23 cellular contexts compared by ENCODE assay signal in genomic region chr4:82559735-82560120, GRCh38.
"Had no signal": no experiment of that assay in that cellular context is flagged by ENCODE, and none has a peak within 500 bp of the region (broad histone marks: within the 10 kb centered on the region; RNA-seq: fewer than 3 reads in every experiment).

No MANE protein-coding gene starts in this region.

- H3K9me3 Mint-ChIP-seq: activated CD4-positive, alpha-beta memory T cell treated with anti-CD3 and anti-CD28 coated beads for 36 hours; activated T-cell treated with anti-CD3 and anti-CD28 coated beads, Interleukin-2, amount 50 U/mL, for 4 hours; activated T-helper 17 cell treated with anti-CD3 and anti-CD28 coated beads, Interleukin-2, amount 50 U/mL, for 72 hours; central memory CD8-positive, alpha-beta T cell; dendritic cell treated with granulocyte-macrophage colony-stimulating factor and Interleukin-4, amounts not matched to agents 40 ng/mL and 50 ng/mL, for 4 days; T-helper 1 cell treated with Interleukin-12 subunit alpha and Interleukin-12 subunit beta and Interleukin-4 antibody, amounts not matched to agents 30 μg/mL and 1 μg/mL, for 36 hours had no signal

- H3K4me3 Mint-ChIP-seq: activated CD4-positive, alpha-beta memory T cell treated with anti-CD3 and anti-CD28 coated beads for 36 hours; activated T-cell treated with anti-CD3 and anti-CD28 coated beads, Interleukin-2, amount 50 U/mL, for 4 hours; activated T-helper 17 cell treated with anti-CD3 and anti-CD28 coated beads, Interleukin-2, amount 50 U/mL, for 72 hours; central memory CD8-positive, alpha-beta T cell; dendritic cell treated with granulocyte-macrophage colony-stimulating factor and Interleukin-4, amounts not matched to agents 40 ng/mL and 50 ng/mL, for 4 days; T-helper 1 cell treated with Interleukin-12 subunit alpha and Interleukin-12 subunit beta and Interleukin-4 antibody, amounts not matched to agents 30 μg/mL and 1 μg/mL, for 36 hours had no signal

- H3K36me3 ChIP-seq: transverse colon, uterus, WERI-Rb-1 had no signal

- H3K9me3 ChIP-seq: testis, transverse colon, uterus had no signal

- H3K36me3 Mint-ChIP-seq: activated CD4-positive, alpha-beta memory T cell treated with anti-CD3 and anti-CD28 coated beads for 36 hours had no signal

- H3K4me1 ChIP-seq: uterus had no signal

- H3K4me3 ChIP-seq: skin epidermis, testis, transverse colon, uterus had no signal

- H3K27me3 ChIP-seq: testis, uterus had no signal

- H3K27ac Mint-ChIP-seq: activated CD4-positive, alpha-beta memory T cell treated with anti-CD3 and anti-CD28 coated beads for 36 hours; activated T-helper 17 cell treated with anti-CD3 and anti-CD28 coated beads, Interleukin-2, amount 50 U/mL, for 72 hours; dendritic cell treated with granulocyte-macrophage colony-stimulating factor and Interleukin-4, amounts not matched to agents 40 ng/mL and 50 ng/mL, for 4 days; T-helper 1 cell treated with Interleukin-12 subunit alpha and Interleukin-12 subunit beta and Interleukin-4 antibody, amounts not matched to agents 30 μg/mL and 1 μg/mL, for 36 hours had no signal

- DNase-seq: activated CD4-positive, alpha-beta memory T cell treated with anti-CD3 and anti-CD28 coated beads for 36 hours; activated CD4-positive, alpha-beta T cell treated with anti-CD3 and anti-CD28 coated beads for 48 hours; activated CD8-positive, alpha-beta memory T cell treated with anti-CD3 and anti-CD28 coated beads, Interleukin-2, amount 50 U/mL, for 48 hours; activated gamma-delta T cell treated with Interleukin-2 at 50 U/mL for 16 hours; activated naive CD4-positive, alpha-beta T cell treated with anti-CD3 and anti-CD28 coated beads, Interleukin-2, amount 50 U/mL, for 16 hours; activated T-cell treated with anti-CD3 and anti-CD28 coated beads, Interleukin-2, amount 50 U/mL, for 4 hours; amniotic stem cell; left ventricle myocardium superior; stimulated activated CD4-positive, alpha-beta T cell treated with anti-CD3 and anti-CD28 coated beads, Interleukin-12 subunit alpha, Interleukin-12 subunit beta, amount 100 ng/mL, for 4 hours; stimulated activated CD4-positive, alpha-beta T cell treated with anti-CD3 and anti-CD28 coated beads, Interleukin-4, amount 100 ng/mL, for 1 hour; stimulated activated naive CD8-positive, alpha-beta T cell treated with anti-CD3 and anti-CD28 coated beads, Interleukin-15, Interleukin-2, amounts not matched to agents 100 U/mL and 50 U/mL, for 24 hours; T1000; testis; uterus; WERI-Rb-1 had no signal

- ATAC-seq: activated CD4-positive, CD25-positive, alpha-beta regulatory T cell treated with anti-CD3 and anti-CD28 coated beads, Interleukin-2, amount 50 U/mL, for 24 hours; activated T-cell treated with anti-CD3 and anti-CD28 coated beads, Interleukin-2, amount 50 U/mL, for 4 hours; activated T-helper 17 cell treated with anti-CD3 and anti-CD28 coated beads, Interleukin-2, amount 50 U/mL, for 72 hours; left ventricle myocardium superior; sciatic nerve; stimulated activated naive CD8-positive, alpha-beta T cell treated with anti-CD3 and anti-CD28 coated beads, Interleukin-15, Interleukin-2, amounts not matched to agents 100 U/mL and 50 U/mL, for 24 hours had no signal
